In genomic region chr12:94980577-94980976, GRCh38 we compare ENCODE assay signal across 11 cellular contexts. TPM values are rescaled to one million over a fixed set of nuclear protein-coding genes. Genes with fewer than 3 reads are reported as not detected.
DNase-seq lines count a peak whose midpoint lies in the region; ATAC-seq and TF ChIP-seq lines count a peak whose summit lies in the region.
"Had no signal": no experiment of that assay in that cellular context is flagged by ENCODE, and none has a peak within 500 bp of the region (broad histone marks: within the 10 kb centered on the region; RNA-seq: fewer than 3 reads in every experiment).

No MANE protein-coding gene starts in this region.

- TF ChIP-seq EP300 in tibial nerve (IDR thresholded peaks at IDR 0.05): no peak

- H3K27me3 ChIP-seq in cardiac muscle cell (no peaks in the 10 kb centered on the region), right atrium auricular region (no peaks in the 10 kb centered on the region), PC-3 (ENCODE audit: low read length) (no peaks in the 10 kb centered on the region), tibial nerve (no peaks in the 10 kb centered on the region)

- H3F3A ChIP-seq in PC-3 (ENCODE audit: low read length, unreplicated experiment): no peaks in the 10 kb centered on the region

- 45 to 50% methylated on average over 4 of the region's 4 CpGs for WGBS in tibial nerve, 2 donors

- H3K9me2 ChIP-seq in PC-3 (replicated peaks; ENCODE audit: low read length): no peaks in the 10 kb centered on the region

- no peak overlapping the region for H3K4me2 ChIP-seq in PC-3 (ENCODE audit: low read length)

- BruUV-seq in PC-3 (replicated peaks; lab: Mats Ljungman, UMichigan): no TSS peak

- no peak overlapping the region for H3K9ac ChIP-seq in PC-3 (ENCODE audit: low read length)

- TF ChIP-seq POLR2A in tibial nerve (IDR thresholded peaks at IDR 0.05): no peak
- TF ChIP-seq POLR2A in GM18505 (IDR thresholded peaks at IDR 0.05; ENCODE audit: borderline replicate concordance, extremely low read depth, insufficient read depth, insufficient read length): no peak

- H3K79me2 ChIP-seq in PC-3 (ENCODE audit: low read length): peaks cover 6% of the 10 kb centered on the region; the same call in 1 of the 2 replicates

- no peaks in the 10 kb centered on the region for H3K9me3 ChIP-seq in cardiac muscle cell (ENCODE audit: low read depth)
- H3K9me3 ChIP-seq in right atrium auricular region: no peaks in the 10 kb centered on the region
- H3K9me3 ChIP-seq in PC-3 (ENCODE audit: low read length): no peaks in the 10 kb centered on the region
- H3K9me3 ChIP-seq in tibial nerve: no peaks in the 10 kb centered on the region
- H3K9me3 ChIP-seq: thoracic aorta had no signal

- no peak overlapping the region for H2AFZ ChIP-seq in PC-3 (ENCODE audit: low read length)

- H4K20me1 ChIP-seq in PC-3 (ENCODE audit: low read length): no peaks in the 10 kb centered on the region

- DNase-seq in cardiac muscle cell (ENCODE audit: low read depth in 1 of 2, low spot score in 1 of 2): peak in 1 of 2 donors; percentile 42
- no peak for DNase-seq in right atrium auricular region (ENCODE audit: low spot score)
- peak; percentile 2 for DNase-seq in PC-3
- peak; percentile 57 for DNase-seq in fibroblast of the aortic adventitia (ENCODE audit: low read depth)
- DNase-seq in tibial nerve (ENCODE audit: low spot score in 2 of 2): no peak
- DNase-seq in NCI-H187 treated with DMSO at 0.1 percent for 48 hours (lab: John Stamatoyannopoulos, UW): no peak
- DNase-seq: activated naive CD4-positive, alpha-beta T cell treated with Interleukin-2 at 50 U/mL for 16 hours; T-helper 1 cell had no signal

- TF ChIP-seq CTCF in cardiac muscle cell (IDR thresholded peaks at IDR 0.05; ENCODE audit: low read depth, low read length) (peak; percentile 21), right atrium auricular region (IDR thresholded peaks at IDR 0.05) (peak in 1 of 2 donors; percentile 52), PC-3 (conservative IDR thresholded peaks at IDR 0.05; ENCODE audit: low read depth, low read length) (peak; percentile 33; the same call in 1 of the 2 replicates), fibroblast of the aortic adventitia (IDR thresholded peaks at IDR 0.05; ENCODE audit: insufficient read depth, low read length) (peak; percentile 40), tibial nerve (IDR thresholded peaks at IDR 0.05) (peak in 3 of 5 experiments; percentile 13 to 30 (median 18))

- CTCF ChIA-PET in PC-3 (lab: Charles Lee): no interaction called here

- ATAC-seq in PC-3 (no peak), GM18505 (IDR thresholded peaks at IDR 0.05; ENCODE audit: unreplicated experiment) (no peak), HG02588 (IDR thresholded peaks at IDR 0.05; ENCODE audit: unreplicated experiment) (no peak)

- H3K4me1 ChIP-seq in cardiac muscle cell (ENCODE audit: low read depth) (no peaks in the 10 kb centered on the region), right atrium auricular region (peaks cover 0 to 21% of the 10 kb centered on the region in 2 donors), PC-3 (ENCODE audit: insufficient read depth, low read length) (no peaks in the 10 kb centered on the region), tibial nerve (no peaks in the 10 kb centered on the region)

- no peak overlapping the region for H3K4me3 ChIP-seq in cardiac muscle cell
- H3K4me3 ChIP-seq in right atrium auricular region: no peak overlapping the region
- H3K4me3 ChIP-seq in PC-3 (ENCODE audit: low read length): no peak overlapping the region
- no peak overlapping the region for H3K4me3 ChIP-seq in fibroblast of the aortic adventitia (ENCODE audit: low read depth, low read length)
- H3K4me3 ChIP-seq in tibial nerve: no peak overlapping the region
- H3K4me3 ChIP-seq: thoracic aorta had no signal

- H3K27ac ChIP-seq in cardiac muscle cell: no peak overlapping the region
- peak overlapping the region in 1 of 2 donors; percentile 10 for H3K27ac ChIP-seq in right atrium auricular region
- no peak overlapping the region for H3K27ac ChIP-seq in PC-3 (ENCODE audit: low read length)
- H3K27ac ChIP-seq in tibial nerve: no peak overlapping the region
- H3K27ac ChIP-seq: thoracic aorta had no signal

- H3K36me3 ChIP-seq in cardiac muscle cell: no peaks in the 10 kb centered on the region
- H3K36me3 ChIP-seq in right atrium auricular region: no peaks in the 10 kb centered on the region
- H3K36me3 ChIP-seq in PC-3 (ENCODE audit: low read depth, low read length): peaks cover 3% of the 10 kb centered on the region; the same call in 1 of the 2 replicates
- peaks cover 0 to 6% (median 0%) of the 10 kb centered on the region in 3 donors for H3K36me3 ChIP-seq in tibial nerve

- intact Hi-C loops in PC-3 (cut with micrococcal nuclease): loop anchor here (10.0 kb wide), 1 partner anchor 216 kb away; no protein-coding TSS in a partner anchor

- POLR2A ChIA-PET in PC-3 (lab: Charles Lee; ENCODE audit: unreplicated experiment): no interaction called here

RNA-seq across cellular contexts. Expression of gene NDUFA12, which starts 22.9 kb away (rescaled TPM):
- total RNA-seq in cardiac muscle cell: 157 and 209 TPM in 2 replicates
- polyA plus RNA-seq in cardiac muscle cell: 247 and 321 TPM in 2 replicates
- total RNA-seq in right atrium auricular region: 100 to 1,000 TPM; 378 to 472 TPM
- total RNA-seq in PC-3 (2014; rRNA removed): 118 and 130 TPM in 2 replicates
- 16.9 and 120 TPM in 2 replicates for total RNA-seq in fibroblast of the aortic adventitia (ENCODE audit: low replicate concordance)
- total RNA-seq in tibial nerve: 10 to 100 TPM; 59.6 to 82.3 (median 68.8) TPM

Comparison
In these comparisons a context has a peak if more than half of its experiments do, and no peak if none do; other contexts are left out.
1. DNase-seq: peak in PC-3 (single experiment) and fibroblast of the aortic adventitia (single experiment); none in right atrium auricular region (single experiment), tibial nerve (0 of 2) and NCI-H187 treated with DMSO at 0.1 percent for 48 hours (single experiment).